23 cellular contexts compared by ENCODE assay signal in the genomic region with DNA sequence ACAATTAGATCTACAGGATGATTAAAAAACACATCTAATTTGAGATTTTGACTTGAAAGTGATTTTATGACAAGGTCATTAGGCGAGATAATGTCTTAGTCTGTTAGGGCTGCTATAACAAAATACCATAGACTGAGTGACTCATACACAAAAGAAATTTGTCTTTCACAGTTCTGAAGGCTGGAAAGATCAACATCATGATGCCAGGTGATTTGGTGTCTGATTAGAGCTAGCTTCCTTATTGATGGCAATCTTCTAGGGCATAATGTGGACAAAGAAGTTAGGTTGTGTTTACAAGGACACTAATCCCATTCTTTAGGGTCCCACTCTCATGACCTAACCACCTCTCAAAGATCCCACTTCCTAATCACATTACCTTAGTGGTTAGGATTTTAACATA.
"Had no signal": no experiment of that assay in that cellular context is flagged by ENCODE, and none has a peak within 500 bp of the region (broad histone marks: within the 10 kb centered on the region; RNA-seq: fewer than 3 reads in every experiment).

No MANE protein-coding gene starts in this region.

- H3K9me3 ChIP-seq: ovary, psoas muscle, right lobe of liver, thoracic aorta, thyroid gland, tibial nerve, upper lobe of left lung, vagina had no signal

- DNase-seq: occipital lobe; ovary; posterior cingulate gyrus; psoas muscle; right cardiac atrium; right lobe of liver; sigmoid colon; small intestine; stimulated activated CD4-positive, alpha-beta T cell treated with anti-CD3 and anti-CD28 coated beads, Interleukin-15, amount 100 ng/mL, for 24 hours; stimulated activated CD4-positive, alpha-beta T cell treated with anti-CD3 and anti-CD28 coated beads, Interleukin-2, amount 100 ng/mL, for 24 hours; stimulated activated CD4-positive, alpha-beta T cell treated with anti-CD3 and anti-CD28 coated beads, Interleukin-2, amount 100 ng/mL, for 48 hours; stimulated activated CD4-positive, alpha-beta T cell treated with anti-CD3 and anti-CD28 coated beads, Interleukin-4, amount 100 ng/mL, for 24 hours; stimulated activated naive B cell treated with anti-CD40 and anti-IgM and Interleukin-4, amounts not matched to agents 10 μg/mL and 1 μg/mL and 100 μg/mL, for 72 hours; stimulated activated naive CD4-positive, alpha-beta T cell treated with Interleukin-2 at 50 U/mL for 16 hours; stomach; thyroid gland; upper lobe of left lung had no signal

- H3K4me3 ChIP-seq: neural progenitor cell, ovary, psoas muscle, right lobe of liver, sigmoid colon, stomach, thoracic aorta, thyroid gland, tibial nerve, upper lobe of left lung, vagina had no signal

- H3K4me1 ChIP-seq: neural progenitor cell, parathyroid adenoma, psoas muscle, right lobe of liver, sigmoid colon, stomach, thyroid gland, tibial nerve, upper lobe of left lung, vagina had no signal

- H3K36me3 ChIP-seq: neural progenitor cell, ovary, right lobe of liver, sigmoid colon, stomach, thoracic aorta, thyroid gland, tibial nerve, upper lobe of left lung, vagina had no signal

- ATAC-seq: psoas muscle; right cardiac atrium; right lobe of liver; stimulated activated effector memory CD8-positive, alpha-beta T cell treated with anti-CD3 and anti-CD28 coated beads, Interleukin-12 subunit alpha, Interleukin-12 subunit beta, amount 100 ng/mL, for 72 hours; stimulated activated naive B cell treated with anti-CD40 and anti-IgM and Interleukin-4, amounts not matched to agents 10 μg/mL and 1 μg/mL and 100 μg/mL, for 72 hours had no signal
